ENCODE assay signal across 10 cellular contexts in genomic region chr10:125148021-125148439, GRCh38. TPM values are rescaled to one million over a fixed set of nuclear protein-coding genes. Genes with fewer than 3 reads are reported as not detected.
DNase-seq lines count a peak whose midpoint lies in the region; ATAC-seq and TF ChIP-seq lines count a peak whose summit lies in the region.
"Had no signal": no experiment of that assay in that cellular context is flagged by ENCODE, and none has a peak within 500 bp of the region (broad histone marks: within the 10 kb centered on the region; RNA-seq: fewer than 3 reads in every experiment).

No MANE protein-coding gene starts in this region.

- ATAC-seq in HG02642 (IDR thresholded peaks at IDR 0.05; ENCODE audit: poor library complexity, unreplicated experiment) = no peak

- H3K27ac ChIP-seq in C4-2B (peak overlapping the region; percentile 30), esophagus muscularis mucosa (replicated peaks in 1 of 4) (peak overlapping the region; percentile 95 to 99 (median 98)), osteoblast (ENCODE audit: low read depth, low read length) (peak overlapping the region; percentile 98)

- H3K79me2 ChIP-seq in osteoblast (ENCODE audit: insufficient read depth, low read length) = peaks cover 100% of the 10 kb centered on the region

- no peak for TF ChIP-seq POLR2A in esophagus muscularis mucosa (IDR thresholded peaks at IDR 0.05; ENCODE audit: low read depth)

- H3K27me3 ChIP-seq in esophagus muscularis mucosa = no peaks in the 10 kb centered on the region
- no peaks in the 10 kb centered on the region for H3K27me3 ChIP-seq in osteoblast (ENCODE audit: insufficient read depth, low read length)

- TF ChIP-seq CTCF in C4-2B (conservative IDR thresholded peaks at IDR 0.05) (no peak), esophagus muscularis mucosa (IDR thresholded peaks at IDR 0.05) (no peak), osteoblast (IDR thresholded peaks at IDR 0.05; ENCODE audit: extremely low read depth, low read depth, low read length) (no peak)

- intact Hi-C loops in esophagus muscularis mucosa (cut with DNase I) = loop anchor here (5.0 to 10.0 kb wide), 2 partner anchors 56 to 153 kb away; no protein-coding TSS in a partner anchor

- no peak overlapping the region for H2AFZ ChIP-seq in osteoblast (ENCODE audit: low read length)

- peak overlapping the region in 2 of 4 donors; percentile 2 to 28 for H3K4me3 ChIP-seq in esophagus muscularis mucosa
- peak overlapping the region; percentile 52 for H3K4me3 ChIP-seq in osteoblast (ENCODE audit: insufficient read depth, low read length)
- H3K4me3 ChIP-seq: HAP-1 had no signal

- H4K20me1 ChIP-seq in osteoblast (ENCODE audit: insufficient read depth, low read length) = peaks cover 29% of the 10 kb centered on the region

- TF ChIP-seq EP300 in esophagus muscularis mucosa (IDR thresholded peaks at IDR 0.05) = no peak

- H3K4me1 ChIP-seq in esophagus muscularis mucosa (peaks cover 86 to 100% (median 99%) of the 10 kb centered on the region in 4 donors), osteoblast (ENCODE audit: insufficient read depth, low read length) (peaks cover 50% of the 10 kb centered on the region)

- H3K36me3 ChIP-seq in esophagus muscularis mucosa (peaks cover 0 to 10% (median 6%) of the 10 kb centered on the region in 4 donors), osteoblast (ENCODE audit: insufficient read depth, low read length) (peaks cover 7% of the 10 kb centered on the region)

- H3K9me3 ChIP-seq in esophagus muscularis mucosa (no peaks in the 10 kb centered on the region), osteoblast (ENCODE audit: low read depth, low read length) (no peaks in the 10 kb centered on the region)
- H3K9me3 ChIP-seq: HAP-1 had no signal

- peak; percentile 14 for DNase-seq in NCI-H69 (lab: John Stamatoyannopoulos, UW)
- DNase-seq in esophagus muscularis mucosa (ENCODE audit: extremely low spot score) = peak; percentile 94
- peak; percentile 84 for DNase-seq in osteoblast (ENCODE audit: insufficient read length, low spot score, missing footprints)
- DNase-seq in DMS153 treated with DMSO at 0.1 percent for 48 hours (lab: John Stamatoyannopoulos, UW; ENCODE audit: unreplicated experiment) = no peak
- DNase-seq in SK-N-DZ (ENCODE audit: low spot score) = no peak
- no peak for DNase-seq in mesenteric fat pad (ENCODE audit: low spot score)
- DNase-seq: NCI-H146 had no signal

- H3K4me2 ChIP-seq in osteoblast (ENCODE audit: insufficient read depth, low read length) = peak overlapping the region; percentile 79

- 27% methylated on average over 7 of the region's 7 CpGs for WGBS in esophagus muscularis mucosa

RNA-seq across cellular contexts. Expression of gene CTBP2, which starts 12.3 kb away (rescaled TPM):
- total RNA-seq in esophagus muscularis mucosa = 100 to 1,000 TPM in 1 of 4 donors, 10 to 100 TPM in 3; 69.7 to 125 (median 84.7) TPM
- 65.1 and 65.9 TPM in 2 replicates for total RNA-seq in osteoblast
- 88.4 and 92.9 TPM in 2 replicates for polyA plus RNA-seq in SK-N-DZ (2014; cell fraction: cytosol; rRNA removed)
- 89.9 and 109 TPM in 2 replicates for polyA plus RNA-seq in SK-N-DZ (2014; cell fraction: nucleus; rRNA removed)
- 56.5 TPM for total RNA-seq in mesenteric fat pad

Comparison
In these comparisons a context has a peak if more than half of its experiments do, and no peak if none do; other contexts are left out.
1. H3K27ac ChIP-seq: peak in every context shown above with its lines; median percentile 98 in esophagus muscularis mucosa; 98 in osteoblast; 30 in C4-2B.
2. DNase-seq: peak in NCI-H69 (single experiment), esophagus muscularis mucosa (single experiment) and osteoblast (single experiment); none in DMS153 treated with DMSO at 0.1 percent for 48 hours (single experiment), SK-N-DZ (single experiment) and mesenteric fat pad (single experiment).